Comparison of ENCODE assay signal across 18 cellular contexts in genomic region chr2:96616535-96616934, GRCh38. TPM values are rescaled to one million over a fixed set of nuclear protein-coding genes. Genes with fewer than 3 reads are reported as not detected.
DNase-seq lines count a peak whose midpoint lies in the region; ATAC-seq and TF ChIP-seq lines count a peak whose summit lies in the region.
"Had no signal": no experiment of that assay in that cellular context is flagged by ENCODE, and none has a peak within 500 bp of the region (broad histone marks: within the 10 kb centered on the region; RNA-seq: fewer than 3 reads in every experiment).

No MANE protein-coding gene starts in this region.

- peaks cover 19% of the 10 kb centered on the region for H3K4me1 Mint-ChIP-seq in activated CD4-positive, alpha-beta T cell treated with anti-CD3 and anti-CD28 coated beads for 36 hours
- H3K4me1 Mint-ChIP-seq in effector memory CD8-positive, alpha-beta T cell (ENCODE audit: low read depth in 2 of 2): peaks cover 19 to 31% of the 10 kb centered on the region in 2 donors
- H3K4me1 Mint-ChIP-seq: brain had no signal

- no peak for DNase-seq in activated CD4-positive, alpha-beta T cell treated with anti-CD3 and anti-CD28 coated beads for 36 hours
- no peak for DNase-seq in activated CD4-positive, alpha-beta T cell treated with anti-CD3 and anti-CD28 coated beads for 4 hours
- DNase-seq in effector memory CD8-positive, alpha-beta T cell: no peak
- DNase-seq in anterior cingulate cortex (lab: John Stamatoyannopoulos, UW): no peak
- no peak for DNase-seq in NCI-H1417 (lab: John Stamatoyannopoulos, UW)
- DNase-seq in cortex of kidney (lab: John Stamatoyannopoulos, UW): no peak
- DNase-seq: activated CD4-positive, alpha-beta T cell treated with anti-CD3 and anti-CD28 coated beads for 1 hour; CD8-positive, alpha-beta T cell; EL; left colon; NCI-H1436; NCI-H2227 treated with DMSO at 0.1 percent for 48 hours; SIG-M5; T1000 had no signal

- H3K27me3 Mint-ChIP-seq in activated CD4-positive, alpha-beta T cell treated with anti-CD3 and anti-CD28 coated beads for 36 hours: no peaks in the 10 kb centered on the region
- H3K27me3 Mint-ChIP-seq in effector memory CD8-positive, alpha-beta T cell: no peaks in the 10 kb centered on the region
- H3K27me3 Mint-ChIP-seq: brain had no signal

- H3K9ac ChIP-seq in Loucy (ENCODE audit: low read depth, low read length, poor library complexity, severe bottlenecking) (no peak overlapping the region), skeletal muscle tissue (ENCODE audit: low read depth in 1 of 3, low read length in 3 of 3) (peak overlapping the region; percentile 27 to 46 (median 30))

- no peak overlapping the region for H3K4me3 ChIP-seq in Loucy (ENCODE audit: low read length, poor library complexity, severe bottlenecking)
- H3K4me3 ChIP-seq in skeletal muscle tissue (ENCODE audit: low read length in 3 of 3): peak overlapping the region in 2 of 3 donors; percentile 35 to 61

- no peak overlapping the region for H3K4me3 Mint-ChIP-seq in activated CD4-positive, alpha-beta T cell treated with anti-CD3 and anti-CD28 coated beads for 36 hours
- H3K4me3 Mint-ChIP-seq in effector memory CD8-positive, alpha-beta T cell: peak overlapping the region in 1 of 2 donors; percentile 66
- H3K4me3 Mint-ChIP-seq: brain; CD8-positive, alpha-beta T cell had no signal

- H3K36me3 Mint-ChIP-seq in activated CD4-positive, alpha-beta T cell treated with anti-CD3 and anti-CD28 coated beads for 36 hours (ENCODE audit: low read depth): peaks cover 57% of the 10 kb centered on the region
- peaks cover 48% of the 10 kb centered on the region for H3K36me3 Mint-ChIP-seq in effector memory CD8-positive, alpha-beta T cell (ENCODE audit: insufficient read depth)

- H3K27ac ChIP-seq in skeletal muscle tissue (ENCODE audit: low read depth, low read length): peak overlapping the region; percentile 79

- H3K9me3 ChIP-seq in Loucy (ENCODE audit: insufficient read depth, low read depth, low read length): no peaks in the 10 kb centered on the region
- no peaks in the 10 kb centered on the region for H3K9me3 ChIP-seq in skeletal muscle tissue (ENCODE audit: control insufficient read depth in 3 of 3, low read length in 3 of 3)

- H2AFZ ChIP-seq in Loucy (ENCODE audit: low read length): no peak overlapping the region

- H3K4me1 ChIP-seq in Loucy (ENCODE audit: insufficient read depth, low read length, poor library complexity, severe bottlenecking): peaks cover 12% of the 10 kb centered on the region
- H3K4me1 ChIP-seq in skeletal muscle tissue (ENCODE audit: control insufficient read depth in 3 of 3, insufficient read depth in 3 of 3, low read length in 3 of 3): peaks cover 17 to 28% (median 21%) of the 10 kb centered on the region in 3 donors

- H3K4me2 ChIP-seq in Loucy (ENCODE audit: low read depth, low read length, poor library complexity, severe bottlenecking): peak overlapping the region; percentile 23

- CTCF ChIA-PET in activated CD4-positive, alpha-beta T cell treated with anti-CD3 and anti-CD28 coated beads for 36 hours (lab: Charles Lee): interaction anchor here (1.7 kb wide), 1 partner anchor 145 kb away, joined by 4 read pairs; the partner anchor contains the start of gene CNNM4

- H3K9me3 Mint-ChIP-seq in activated CD4-positive, alpha-beta T cell treated with anti-CD3 and anti-CD28 coated beads for 36 hours (ENCODE audit: low read depth): no peaks in the 10 kb centered on the region
- no peaks in the 10 kb centered on the region for H3K9me3 Mint-ChIP-seq in effector memory CD8-positive, alpha-beta T cell
- H3K9me3 Mint-ChIP-seq: brain; CD8-positive, alpha-beta T cell had no signal

- no peaks in the 10 kb centered on the region; the same call in 1 of the 2 replicates for H3F3A ChIP-seq in Loucy (ENCODE audit: low read depth)

- H3K27ac Mint-ChIP-seq in activated CD4-positive, alpha-beta T cell treated with anti-CD3 and anti-CD28 coated beads for 36 hours: peak overlapping the region; percentile 86
- peak overlapping the region; percentile 85 to 96 for H3K27ac Mint-ChIP-seq in effector memory CD8-positive, alpha-beta T cell

- no peaks in the 10 kb centered on the region for H3K79me2 ChIP-seq in Loucy (ENCODE audit: insufficient read depth, low read length)

- ATAC-seq in activated CD4-positive, alpha-beta T cell treated with anti-CD3 and anti-CD28 coated beads for 36 hours: no peak
- no peak for ATAC-seq in effector memory CD8-positive, alpha-beta T cell (replicated peaks)
- ATAC-seq: CD8-positive, alpha-beta T cell; left colon had no signal

- H4K20me1 ChIP-seq in Loucy (ENCODE audit: insufficient read depth, low read length, poor library complexity, severe bottlenecking): peaks cover 4% of the 10 kb centered on the region

- H3K36me3 ChIP-seq in Loucy (ENCODE audit: insufficient read depth, low read length) (peaks cover 61% of the 10 kb centered on the region), skeletal muscle tissue (ENCODE audit: control insufficient read depth in 3 of 3, insufficient read depth in 3 of 3, low read length in 3 of 3) (peaks cover 29 to 36% (median 32%) of the 10 kb centered on the region in 3 donors)

- no peaks in the 10 kb centered on the region for H3K9me2 ChIP-seq in Loucy (replicated peaks; ENCODE audit: low read depth, low read length)

- no peak for TF ChIP-seq CTCF in Loucy (conservative IDR thresholded peaks at IDR 0.05; ENCODE audit: low read length)

- no peaks in the 10 kb centered on the region for H3K27me3 ChIP-seq in Loucy (ENCODE audit: insufficient read depth, low read length, poor library complexity, severe bottlenecking)
- H3K27me3 ChIP-seq in skeletal muscle tissue (ENCODE audit: control insufficient read depth in 3 of 3, insufficient read depth in 3 of 3, low read length in 3 of 3): no peaks in the 10 kb centered on the region

- intact Hi-C loops in activated CD4-positive, alpha-beta T cell treated with anti-CD3 and anti-CD28 coated beads for 36 hours (cut with DNase I, micrococcal nuclease): no loop called here

- POLR2A ChIA-PET in activated CD4-positive, alpha-beta T cell treated with anti-CD3 and anti-CD28 coated beads for 36 hours (lab: Charles Lee): no interaction called here

RNA-seq across cellular contexts. Expression of gene KANSL3, which starts 21.6 kb away (rescaled TPM):
- 10 to 100 TPM; 33.9 to 39.1 TPM for total RNA-seq in activated CD4-positive, alpha-beta T cell treated with anti-CD3 and anti-CD28 coated beads for 36 hours
- total RNA-seq in skeletal muscle tissue: 23.5 TPM

RNA-seq across cellular contexts. Expression of gene FER1L5, which starts 26.0 kb away (rescaled TPM):
- total RNA-seq in activated CD4-positive, alpha-beta T cell treated with anti-CD3 and anti-CD28 coated beads for 36 hours: not detected
- 0.52 TPM for total RNA-seq in skeletal muscle tissue
- total RNA-seq: CD8-positive, alpha-beta T cell; myocyte had no signal
